ENCODE assay signal across 8 cellular contexts in genomic region chr7:50450691-50451051, GRCh38. TPM values are rescaled to one million over a fixed set of nuclear protein-coding genes. Genes with fewer than 3 reads are reported as not detected.
DNase-seq lines count a peak whose midpoint lies in the region; ATAC-seq and TF ChIP-seq lines count a peak whose summit lies in the region.

No MANE protein-coding gene starts in this region.

- DNase-seq in AG20443 (ENCODE audit: low spot score) (peak; percentile 24), body of pancreas (peak in 3 of 4 donors; percentile 15 to 36 (median 27)), SIG-M5 (lab: John Stamatoyannopoulos, UW) (no peak)

- H3K9me3 ChIP-seq in OCI-LY1 (ENCODE audit: low read length) (no peaks in the 10 kb centered on the region), body of pancreas (no peaks in the 10 kb centered on the region), liver (ENCODE audit: control insufficient read depth in 4 of 4, low read length in 3 of 4) (no peaks in the 10 kb centered on the region), subcutaneous abdominal adipose tissue (ENCODE audit: control insufficient read depth in 5 of 5, low read length in 5 of 5) (no peaks in the 10 kb centered on the region)

- peak overlapping the region; percentile 86 for H3K4me2 ChIP-seq in OCI-LY1 (ENCODE audit: low read length)

- peaks cover 23% of the 10 kb centered on the region for H3K79me2 ChIP-seq in OCI-LY1 (ENCODE audit: insufficient read depth, low read length)

- H3K27me3 ChIP-seq in OCI-LY1 (ENCODE audit: insufficient read depth, low read length) (no peaks in the 10 kb centered on the region; the same call in 1 of the 2 replicates), body of pancreas (no peaks in the 10 kb centered on the region), liver (ENCODE audit: control insufficient read depth in 4 of 4, insufficient read depth in 4 of 4, low read length in 3 of 4) (no peaks in the 10 kb centered on the region), subcutaneous abdominal adipose tissue (ENCODE audit: control insufficient read depth in 5 of 5, insufficient read depth in 4 of 5, low read length in 5 of 5) (no peaks in the 10 kb centered on the region)

- H3K27ac ChIP-seq in OCI-LY1 (ENCODE audit: low read depth, low read length, poor library complexity, severe bottlenecking): no peak overlapping the region
- H3K27ac ChIP-seq in body of pancreas: peak overlapping the region; percentile 37 to 73 (median 54)
- peak overlapping the region; percentile 63 to 74 for H3K27ac ChIP-seq in liver (ENCODE audit: low read depth in 1 of 2, low read length in 2 of 2)
- peak overlapping the region; percentile 42 for H3K27ac ChIP-seq in subcutaneous abdominal adipose tissue (ENCODE audit: low read depth, low read length)

- no peaks in the 10 kb centered on the region for H4K20me1 ChIP-seq in OCI-LY1 (ENCODE audit: insufficient read depth, low read length)

- TF ChIP-seq CTCF in OCI-LY1 (IDR thresholded peaks at IDR 0.05; ENCODE audit: low read length) (no peak), body of pancreas (IDR thresholded peaks at IDR 0.05) (no peak), liver (IDR thresholded peaks at IDR 0.05; ENCODE audit: low read depth, low read length, missing input control) (no peak)

- peaks cover 16% of the 10 kb centered on the region for H3K36me3 ChIP-seq in OCI-LY1 (ENCODE audit: insufficient read depth, low read length)
- H3K36me3 ChIP-seq in body of pancreas (replicated peaks in 1 of 2; ENCODE audit: insufficient read depth in 1 of 2, low read depth in 2 of 2): no peaks in the 10 kb centered on the region
- H3K36me3 ChIP-seq in liver (ENCODE audit: control insufficient read depth in 4 of 4, insufficient read depth in 3 of 4, low read depth in 1 of 4, low read length in 3 of 4): peaks cover 0 to 13% (median 7%) of the 10 kb centered on the region in 4 donors
- H3K36me3 ChIP-seq in subcutaneous abdominal adipose tissue (ENCODE audit: control insufficient read depth in 5 of 5, insufficient read depth in 5 of 5, low read length in 5 of 5): peaks cover 13 to 15% (median 14%) of the 10 kb centered on the region in 5 donors

- H3K4me1 ChIP-seq in OCI-LY1 (ENCODE audit: insufficient read depth, low read length, severe bottlenecking) (peaks cover 30% of the 10 kb centered on the region), body of pancreas (peaks cover 15% of the 10 kb centered on the region), liver (ENCODE audit: control insufficient read depth in 4 of 4, insufficient read depth in 4 of 4, low read length in 3 of 4) (peaks cover 3 to 25% (median 14%) of the 10 kb centered on the region in 4 donors), subcutaneous abdominal adipose tissue (ENCODE audit: control insufficient read depth in 5 of 5, insufficient read depth in 5 of 5, low read length in 5 of 5) (peaks cover 0 to 19% (median 15%) of the 10 kb centered on the region in 5 donors)

- peak overlapping the region; percentile 66; the same call in 1 of the 2 replicates for H2AFZ ChIP-seq in OCI-LY1 (ENCODE audit: low read length)

- H3K9me2 ChIP-seq in OCI-LY1 (ENCODE audit: low read depth, low read length): no peaks in the 10 kb centered on the region

- H3K4me3 ChIP-seq in OCI-LY1 (ENCODE audit: low read depth, low read length, poor library complexity, severe bottlenecking) (peak overlapping the region; percentile 90), body of pancreas (peak overlapping the region in 1 of 2 donors; percentile 58), liver (ENCODE audit: low read depth in 1 of 3, low read length in 3 of 3) (peak overlapping the region; percentile 69 to 92 (median 78)), subcutaneous abdominal adipose tissue (ENCODE audit: low read depth in 1 of 5, low read length in 5 of 5) (peak overlapping the region; percentile 68 to 96 (median 83))

- ATAC-seq in GM21528 (IDR thresholded peaks at IDR 0.05; ENCODE audit: low FRiP score, unreplicated experiment) (peak; percentile 16), body of pancreas (peak; percentile 25), GM19455 (IDR thresholded peaks at IDR 0.05; ENCODE audit: unreplicated experiment) (no peak)

- WGBS in body of pancreas, 2 donors: 3 to 13% methylated on average over 16 to 24 of the region's 24 CpGs
- WGBS in liver: 20% methylated on average over 24 of the region's 24 CpGs

- intact Hi-C loops in body of pancreas (cut with DNase I): no loop called here

- no peak for TF ChIP-seq POLR2A in body of pancreas (IDR thresholded peaks at IDR 0.05)

- H3K9ac ChIP-seq in OCI-LY1 (ENCODE audit: low read length) (peak overlapping the region; percentile 96), liver (ENCODE audit: low read depth in 1 of 2, low read length in 2 of 2) (peak overlapping the region; percentile 25 to 41), subcutaneous abdominal adipose tissue (ENCODE audit: low read length in 5 of 5) (peak overlapping the region in 4 of 5 donors; percentile 66 to 85 (median 76))

- H3F3A ChIP-seq in OCI-LY1 (ENCODE audit: insufficient read depth, low read length): no peaks in the 10 kb centered on the region

- TF ChIP-seq RAD21 in liver (IDR thresholded peaks at IDR 0.05): no peak

TF ChIP-seq in liver, 16 proteins besides CTCF, POLR2A, EP300 and RAD21:
- no peak for TF ChIP-seq TAF1 (conservative IDR thresholded peaks at IDR 0.05)
- TF ChIP-seq ATF3 (IDR thresholded peaks at IDR 0.05): no peak
- no peak for TF ChIP-seq JUND (IDR thresholded peaks at IDR 0.05)
- TF ChIP-seq NR2F2 (IDR thresholded peaks at IDR 0.05): no peak
- TF ChIP-seq RXRA (IDR thresholded peaks at IDR 0.05): no peak
- no peak for TF ChIP-seq SP1 (IDR thresholded peaks at IDR 0.05)
- no peak for TF ChIP-seq GABPA (IDR thresholded peaks at IDR 0.05 in 1 of 2, conservative IDR thresholded peaks at IDR 0.05 in 1 of 2)
- no peak for TF ChIP-seq EGR1 (IDR thresholded peaks at IDR 0.05; ENCODE audit: low read depth in 2 of 2)
- no peak for TF ChIP-seq MAX (IDR thresholded peaks at IDR 0.05)
- no peak for TF ChIP-seq ZBTB33 (IDR thresholded peaks at IDR 0.05)

RNA-seq across cellular contexts. Expression of gene FIGNL1, which starts 0.5 kb away (rescaled TPM):
- total RNA-seq in body of pancreas (1 to 10 TPM; 2.0 to 7.0 TPM), liver (10 to 100 TPM in 1 of 2 donors, 1 to 10 TPM in 1; 3.8 to 13.2 TPM)
- 1 to 10 TPM; 1.2 to 2.9 TPM for polyA plus RNA-seq in liver

Comparison
In these comparisons a context has a peak if more than half of its experiments do, and no peak if none do; other contexts are left out.
1. H3K9ac ChIP-seq: peak in every context shown above with its lines; median percentile 96 in OCI-LY1; 76 in subcutaneous abdominal adipose tissue; 33 in liver.